ENCODE assay signal across 8 cellular contexts in the genomic region with DNA sequence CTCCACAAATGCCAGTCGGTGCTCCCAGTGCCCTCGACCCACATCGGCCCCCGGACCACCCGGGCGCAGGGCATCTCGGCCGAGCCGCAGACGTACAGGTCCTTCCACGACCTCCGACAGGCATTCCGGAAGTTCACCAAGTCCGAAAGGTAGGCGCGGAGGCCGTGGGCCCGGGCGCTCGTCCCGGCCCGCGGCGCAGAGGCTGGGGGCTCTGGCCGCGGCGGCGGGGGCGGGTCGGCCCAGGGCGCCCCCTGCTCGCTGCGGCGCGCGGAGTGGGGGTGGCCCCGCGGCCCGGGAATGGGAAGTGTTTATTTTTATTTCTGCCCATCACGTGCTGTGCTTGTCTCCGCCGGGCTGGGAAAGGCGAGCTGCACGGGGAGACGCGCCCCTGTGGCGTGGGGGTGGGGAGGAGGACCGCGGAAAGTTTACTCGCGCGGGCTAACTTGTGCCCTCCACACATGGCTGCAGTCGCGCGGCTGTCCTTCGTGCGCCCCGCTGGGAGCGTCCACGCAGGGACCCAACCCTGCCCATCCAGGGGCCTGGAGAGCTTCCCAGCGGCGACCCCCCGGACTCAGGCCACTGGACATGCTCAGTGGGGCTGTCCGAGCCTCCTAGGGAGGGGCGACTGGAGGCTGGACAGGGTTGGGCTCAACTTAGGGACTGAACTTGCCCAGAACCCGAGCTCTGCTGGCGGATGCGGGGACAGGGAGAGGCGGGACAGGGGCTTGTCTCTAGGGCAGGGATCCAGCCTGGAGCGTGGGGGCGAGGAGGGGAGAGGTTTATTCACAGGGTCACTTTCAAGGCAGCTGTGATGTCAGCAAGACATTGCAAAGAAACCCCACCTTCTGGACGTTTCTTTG.
DNase-seq lines count a peak whose midpoint lies in the region; ATAC-seq and TF ChIP-seq lines count a peak whose summit lies in the region.

No MANE protein-coding gene starts in this region.

- no peak overlapping the region for H3K27ac Mint-ChIP-seq in dendritic cell treated with granulocyte-macrophage colony-stimulating factor and Interleukin-4, amounts not matched to agents 40 ng/mL and 50 ng/mL, for 4 days

- H3K36me3 ChIP-seq in lung (ENCODE audit: control insufficient read depth in 2 of 2, insufficient read depth in 2 of 2, low read length in 2 of 2): no peaks in the 10 kb centered on the region
- H3K36me3 ChIP-seq in upper lobe of right lung: no peaks in the 10 kb centered on the region

- H3K4me3 Mint-ChIP-seq in dendritic cell treated with granulocyte-macrophage colony-stimulating factor and Interleukin-4, amounts not matched to agents 40 ng/mL and 50 ng/mL, for 4 days: peak overlapping the region; percentile 70

- intact Hi-C loops in dendritic cell treated with granulocyte-macrophage colony-stimulating factor and Interleukin-4, amounts not matched to agents 40 ng/mL and 50 ng/mL, for 4 days (cut with micrococcal nuclease): no loop called here
- intact Hi-C loops in upper lobe of right lung (cut with DNase I): no loop called here

- peaks cover 2 to 6% of the 10 kb centered on the region in 2 donors for H3K4me1 ChIP-seq in lung (ENCODE audit: control insufficient read depth in 2 of 2, insufficient read depth in 2 of 2, low read length in 2 of 2)
- H3K4me1 ChIP-seq in upper lobe of right lung: peaks cover 6% of the 10 kb centered on the region

- in situ Hi-C loops in KBM-7 (cut with MboI; ENCODE audit: low pct_unique_long_range_greater_than_20kb, low sequenced_read_pairs): no loop called here

- H3K27me3 Mint-ChIP-seq in dendritic cell treated with granulocyte-macrophage colony-stimulating factor and Interleukin-4, amounts not matched to agents 40 ng/mL and 50 ng/mL, for 4 days: peaks cover 48% of the 10 kb centered on the region

- peak overlapping the region; percentile 75 for H3K4me3 ChIP-seq in lung
- H3K4me3 ChIP-seq in upper lobe of right lung: peak overlapping the region; percentile 67

- no peaks in the 10 kb centered on the region for H3K27me3 ChIP-seq in lung (ENCODE audit: control insufficient read depth, insufficient read depth)
- H3K27me3 ChIP-seq in upper lobe of right lung: no peaks in the 10 kb centered on the region

- no peaks in the 10 kb centered on the region for H3K36me3 Mint-ChIP-seq in dendritic cell treated with granulocyte-macrophage colony-stimulating factor and Interleukin-4, amounts not matched to agents 40 ng/mL and 50 ng/mL, for 4 days (ENCODE audit: low read depth)

- peaks cover 15% of the 10 kb centered on the region for H3K4me1 Mint-ChIP-seq in dendritic cell treated with granulocyte-macrophage colony-stimulating factor and Interleukin-4, amounts not matched to agents 40 ng/mL and 50 ng/mL, for 4 days (ENCODE audit: low read depth)

- H3K27ac ChIP-seq in lung (ENCODE audit: low read depth in 1 of 2, low read length in 1 of 2) (peak overlapping the region; percentile 91 to 92), upper lobe of right lung (peak overlapping the region; percentile 86)

- no peaks in the 10 kb centered on the region for H3K9me3 ChIP-seq in lung (ENCODE audit: control insufficient read depth in 2 of 2, insufficient read depth in 1 of 2, low read length in 1 of 2)
- no peaks in the 10 kb centered on the region for H3K9me3 ChIP-seq in upper lobe of right lung

- WGBS in lung, 2 donors: 1% methylated on average over 70 to 72 of the region's 72 CpGs

- peak; percentile 5 for DNase-seq in stimulated activated CD4-positive, alpha-beta T cell treated with anti-CD3 and anti-CD28 coated beads, Interleukin-15, amount 100 ng/mL, for 24 hours
- DNase-seq in stimulated activated CD4-positive, alpha-beta T cell treated with anti-CD3 and anti-CD28 coated beads, Interleukin-12 subunit alpha, Interleukin-12 subunit beta, amount 100 ng/mL, for 4 hours: no peak
- DNase-seq in lung (ENCODE audit: low spot score) (peak; percentile 58), upper lobe of right lung (peak; percentile 80), KBM-7 (no peak), NAMALWA (ENCODE audit: low spot score) (no peak)

- no peaks in the 10 kb centered on the region for H3K9me3 Mint-ChIP-seq in dendritic cell treated with granulocyte-macrophage colony-stimulating factor and Interleukin-4, amounts not matched to agents 40 ng/mL and 50 ng/mL, for 4 days

- TF ChIP-seq CTCF in lung (IDR thresholded peaks at IDR 0.05; ENCODE audit: control extremely low read depth, extremely low read depth): no peak
- TF ChIP-seq CTCF in upper lobe of right lung (IDR thresholded peaks at IDR 0.05): no peak

- ATAC-seq in lung (ENCODE audit: insufficient read depth, low FRiP score) (peak; percentile 50), upper lobe of right lung (peak; percentile 66), HG03280 (IDR thresholded peaks at IDR 0.05; ENCODE audit: unreplicated experiment) (no peak)

Comparison
In these comparisons a context has a peak if more than half of its experiments do, and no peak if none do; other contexts are left out.
1. DNase-seq: peak in stimulated activated CD4-positive, alpha-beta T cell treated with anti-CD3 and anti-CD28 coated beads, Interleukin-15, amount 100 ng/mL, for 24 hours (single experiment), lung (single experiment) and upper lobe of right lung (single experiment); none in stimulated activated CD4-positive, alpha-beta T cell treated with anti-CD3 and anti-CD28 coated beads, Interleukin-12 subunit alpha, Interleukin-12 subunit beta, amount 100 ng/mL, for 4 hours (single experiment), KBM-7 (single experiment) and NAMALWA (single experiment).